19 cellular contexts compared by ENCODE assay signal in genomic region chr5:175032013-175032412, GRCh38.
DNase-seq lines count a peak whose midpoint lies in the region; ATAC-seq and TF ChIP-seq lines count a peak whose summit lies in the region.
"Had no signal": no experiment of that assay in that cellular context is flagged by ENCODE, and none has a peak within 500 bp of the region (broad histone marks: within the 10 kb centered on the region; RNA-seq: fewer than 3 reads in every experiment).

No MANE protein-coding gene starts in this region.

- no peaks in the 10 kb centered on the region for H3K36me3 ChIP-seq in body of pancreas (replicated peaks in 1 of 2; ENCODE audit: insufficient read depth in 1 of 2, low read depth in 2 of 2)
- no peaks in the 10 kb centered on the region for H3K36me3 ChIP-seq in HAP-1 (replicated peaks)
- H3K36me3 ChIP-seq: BE2C had no signal

- H3K4me3 ChIP-seq in body of pancreas (no peak overlapping the region), HAP-1 (no peak overlapping the region)
- H3K4me3 ChIP-seq: GM12878, GM23248 had no signal

- ATAC-seq in body of pancreas, result peak; percentile 66
- ATAC-seq in GM21423 (IDR thresholded peaks at IDR 0.05; ENCODE audit: unreplicated experiment), result no peak
- ATAC-seq: GM12878 had no signal

- DNase-seq in body of pancreas, result peak; percentile 55 to 85 (median 70)
- DNase-seq in mucosa of gallbladder (ENCODE audit: low spot score), result peak; percentile 76
- DNase-seq in superior temporal gyrus (ENCODE audit: extremely low spot score), result no peak
- no peak for DNase-seq in HAP-1 (ENCODE audit: low spot score in 2 of 2)
- DNase-seq: ACHN; BE2C; CD4-positive, CD25-positive, alpha-beta regulatory T cell; CD8-positive, alpha-beta memory T cell; COR-L47; DMS 273 treated with DMSO at 0.1 percent for 48 hours; DMS53; DND-41; EL; GM23248; HCEC 1CT had no signal

- 35 to 51% methylated on average over 2 of the region's 2 CpGs for WGBS in body of pancreas, 2 donors

- peaks cover 18% of the 10 kb centered on the region for H3K4me1 ChIP-seq in body of pancreas
- H3K4me1 ChIP-seq in HAP-1, result no peaks in the 10 kb centered on the region
- H3K4me1 ChIP-seq: BE2C had no signal

- in situ Hi-C loops in HAP-1 (cut with MboI; ENCODE audit: low sequenced_read_pairs), result no loop called here

- TF ChIP-seq CTCF in body of pancreas (IDR thresholded peaks at IDR 0.05), result no peak

- H3K9me3 ChIP-seq in body of pancreas (no peaks in the 10 kb centered on the region), HAP-1 (no peaks in the 10 kb centered on the region)
- H3K9me3 ChIP-seq: BE2C had no signal

- TF ChIP-seq POLR2A in body of pancreas (IDR thresholded peaks at IDR 0.05), result no peak

- H3K27ac ChIP-seq in body of pancreas, result peak overlapping the region in 2 of 4 donors; percentile 20 to 34
- H3K27ac ChIP-seq in temporal lobe (ENCODE audit: low read depth, low read length), result peak overlapping the region; percentile 59
- H3K27ac ChIP-seq: GM23248, HL-60 had no signal

- intact Hi-C loops in body of pancreas (cut with DNase I), result no loop called here

- H3K27me3 ChIP-seq in body of pancreas, result no peaks in the 10 kb centered on the region
- H3K27me3 ChIP-seq in HAP-1 (ENCODE audit: low read depth), result no peaks in the 10 kb centered on the region
- H3K27me3 ChIP-seq: BE2C had no signal

Comparison
In these comparisons a context has a peak if more than half of its experiments do, and no peak if none do; other contexts are left out.
1. DNase-seq: peak in body of pancreas (4 of 4) and mucosa of gallbladder (single experiment); none in superior temporal gyrus (single experiment) and HAP-1 (0 of 2).